8 cellular contexts compared by ENCODE assay signal in the genomic region with DNA sequence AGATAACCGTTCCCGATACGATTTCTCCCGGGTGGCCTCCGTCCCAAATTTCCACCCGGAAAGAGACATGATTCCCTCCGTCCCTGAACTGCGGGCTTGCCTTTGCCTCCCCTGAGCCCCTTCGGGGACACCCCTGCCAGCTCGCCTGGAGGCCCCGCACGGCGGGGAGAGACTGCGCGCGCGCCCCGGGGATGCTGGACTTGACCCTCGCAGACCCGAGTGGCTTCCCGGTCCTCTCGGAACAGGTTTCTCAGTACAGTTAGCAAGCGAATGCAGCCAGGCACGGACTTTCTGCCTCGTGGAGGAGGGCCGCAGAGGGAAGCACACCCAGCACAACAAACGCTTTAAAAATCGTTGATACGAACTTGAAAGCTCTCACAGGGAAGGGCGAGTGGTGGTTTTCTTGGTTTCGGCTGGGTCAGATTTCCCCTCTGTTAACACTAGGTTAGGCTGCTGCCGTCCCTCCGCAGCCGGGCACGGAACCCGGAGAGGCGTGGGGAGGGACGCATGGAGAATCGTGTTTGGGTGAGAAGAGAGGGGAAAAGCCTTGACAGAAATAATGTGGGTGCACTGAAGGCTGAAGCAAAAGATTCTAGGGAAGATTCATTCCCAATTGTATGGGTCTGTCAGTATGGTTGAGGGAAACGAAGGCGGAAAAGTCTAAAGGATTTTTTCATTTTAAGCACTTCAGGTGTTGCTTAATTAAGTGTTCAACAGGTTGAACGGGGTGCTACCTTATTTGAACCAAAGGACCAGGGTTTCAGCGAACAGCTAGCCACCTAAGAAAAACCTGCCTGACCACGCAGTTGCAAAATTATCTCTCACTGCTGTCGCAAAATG. TPM values are rescaled to one million over a fixed set of nuclear protein-coding genes. Genes with fewer than 3 reads are reported as not detected.
DNase-seq lines count a peak whose midpoint lies in the region; ATAC-seq and TF ChIP-seq lines count a peak whose summit lies in the region.

No MANE protein-coding gene starts in this region.

- CTCF ChIA-PET in PC-9 (lab: Charles Lee) (interaction anchor here (0.7 to 1.4 kb wide), 2 partner anchors 40 to 94 kb away, joined by 3 to 4 read pairs; no protein-coding TSS in a partner anchor), mammary epithelial cell (lab: Charles Lee; ENCODE audit: low non-redundant PET) (interaction anchor here (0.7 kb wide), 1 partner anchor 133 kb away, joined by 4 read pairs; no protein-coding TSS in a partner anchor)

- in situ Hi-C loops in mammary epithelial cell (cut with MboI; ENCODE audit: low sequenced_read_pairs in 2 of 2): no loop called here

- BruUV-seq in PC-9 (replicated peaks; lab: Mats Ljungman, UMichigan): TSS peak; percentile 35
- BruUV-seq in mammary epithelial cell (replicated peaks; lab: Mats Ljungman, UMichigan): no TSS peak

- intact Hi-C loops in PC-9 (cut with micrococcal nuclease; ENCODE audit: unreplicated experiment) (loop anchor here (1.0 to 10.0 kb wide), 4 partner anchors 76 to 258 kb away; a partner anchor contains a TSS), mammary epithelial cell (cut with micrococcal nuclease) (loop anchor here (1.0 to 10.0 kb wide), 6 partner anchors 99 to 659 kb away; a partner anchor contains a TSS), right lobe of liver (cut with DNase I) (no loop called here)

- H3F3A ChIP-seq in PC-9 (ENCODE audit: insufficient read depth, low read depth): peaks cover 17% of the 10 kb centered on the region

- dilution Hi-C loops in mammary epithelial cell (cut with HindIII; ENCODE audit: low sequenced_read_pairs): no loop called here

- H3K36me3 ChIP-seq in H7 (replicated peaks; ENCODE audit: control insufficient read depth, insufficient read depth, low read length) (no peaks in the 10 kb centered on the region), PC-9 (ENCODE audit: low read depth) (no peaks in the 10 kb centered on the region), mammary epithelial cell (ENCODE audit: insufficient read depth, low read length) (no peaks in the 10 kb centered on the region), right lobe of liver (no peaks in the 10 kb centered on the region), suprapubic skin (no peaks in the 10 kb centered on the region)

- H3K9me2 ChIP-seq in PC-9 (ENCODE audit: insufficient read depth): no peaks in the 10 kb centered on the region

- no peaks in the 10 kb centered on the region for H3K79me2 ChIP-seq in PC-9 (ENCODE audit: low read depth)
- no peaks in the 10 kb centered on the region for H3K79me2 ChIP-seq in mammary epithelial cell (ENCODE audit: insufficient read depth, low read length)

- H2AFZ ChIP-seq in PC-9: peak overlapping the region; percentile 88
- H2AFZ ChIP-seq in mammary epithelial cell (ENCODE audit: low read depth, low read length): peak overlapping the region; percentile 96

- TF ChIP-seq EP300 in suprapubic skin (IDR thresholded peaks at IDR 0.05): no peak

- ATAC-seq in right lobe of liver (peak; percentile 17 to 47 (median 28)), HG02623 (IDR thresholded peaks at IDR 0.05; ENCODE audit: unreplicated experiment) (no peak)

- H3K4me1 ChIP-seq in PC-9 (replicated peaks; ENCODE audit: insufficient read depth) (peaks cover 11% of the 10 kb centered on the region; the same call in 1 of the 2 replicates), mammary epithelial cell (ENCODE audit: insufficient read depth, low read length) (peaks cover 14% of the 10 kb centered on the region), right lobe of liver (peaks cover 0 to 8% (median 3%) of the 10 kb centered on the region in 4 donors), suprapubic skin (peaks cover 31% of the 10 kb centered on the region)

- H4K20me1 ChIP-seq in PC-9 (ENCODE audit: insufficient read depth) (no peaks in the 10 kb centered on the region), mammary epithelial cell (ENCODE audit: insufficient read depth, low read length) (no peaks in the 10 kb centered on the region)

- no peaks in the 10 kb centered on the region for H3K9me3 ChIP-seq in PC-9 (ENCODE audit: insufficient read depth, low read depth)
- no peaks in the 10 kb centered on the region for H3K9me3 ChIP-seq in mammary epithelial cell (replicated peaks; ENCODE audit: insufficient read depth, low read length)
- no peaks in the 10 kb centered on the region for H3K9me3 ChIP-seq in right lobe of liver
- H3K9me3 ChIP-seq in suprapubic skin: no peaks in the 10 kb centered on the region

- peak overlapping the region; percentile 5 for H3K9ac ChIP-seq in mammary epithelial cell (ENCODE audit: insufficient read depth, low read length)

- WGBS in mammary epithelial cell (ENCODE audit: low coverage, missing lambda C conversion rate): 12% methylated on average over 35 of the region's 45 CpGs
- 9% methylated on average over 28 of the region's 45 CpGs for WGBS in right lobe of liver (ENCODE audit: insufficient coverage, low coverage, low lambda C conversion rate, missing lambda C conversion rate)
- whole genome bisulfite sequencing in suprapubic skin: 7% methylated on average over 20 of the region's 45 CpGs

- H3K27me3 ChIP-seq in H7 (ENCODE audit: control insufficient read depth, insufficient read depth, low read length) (peaks cover 24% of the 10 kb centered on the region), PC-9 (ENCODE audit: insufficient read depth, low read depth) (no peaks in the 10 kb centered on the region), mammary epithelial cell (ENCODE audit: insufficient read depth, low read length) (peaks cover 3% of the 10 kb centered on the region), right lobe of liver (peaks cover 0 to 14% of the 10 kb centered on the region in 2 donors), suprapubic skin (peaks cover 57% of the 10 kb centered on the region)

- TF ChIP-seq POLR2A in right lobe of liver (IDR thresholded peaks at IDR 0.05) (no peak), suprapubic skin (IDR thresholded peaks at IDR 0.05) (no peak)

- TF ChIP-seq CTCF in PC-9 (conservative IDR thresholded peaks at IDR 0.05): no peak
- no peak for TF ChIP-seq CTCF in mammary epithelial cell (conservative IDR thresholded peaks at IDR 0.05 in 1 of 2, IDR thresholded peaks at IDR 0.05 in 1 of 2; ENCODE audit: extremely low read depth in 1 of 2, insufficient read depth in 1 of 2, low read depth in 1 of 2, low read length in 2 of 2)
- no peak for TF ChIP-seq CTCF in right lobe of liver (IDR thresholded peaks at IDR 0.05)
- TF ChIP-seq CTCF in suprapubic skin (IDR thresholded peaks at IDR 0.05): no peak

- H3K4me3 ChIP-seq in H7 (ENCODE audit: insufficient read depth, low read depth, low read length) (peak overlapping the region; percentile 63), PC-9 (peak overlapping the region; percentile 71), mammary epithelial cell (replicated peaks in 1 of 3; ENCODE audit: insufficient read depth in 1 of 3, low read depth in 2 of 3, low read length in 3 of 3) (peak overlapping the region; percentile 54 to 71 (median 64)), right lobe of liver (peak overlapping the region; percentile 36 to 55 (median 50)), suprapubic skin (peak overlapping the region; percentile 65)

- POLR2A ChIA-PET in PC-9 (lab: Charles Lee; ENCODE audit: unreplicated experiment): interaction anchor here (0.6 kb wide), 1 partner anchor 94 kb away, joined by 4 read pairs; no protein-coding TSS in a partner anchor

- H3K27ac ChIP-seq in PC-9 (no peak overlapping the region), mammary epithelial cell (ENCODE audit: insufficient read depth, low read depth, low read length) (no peak overlapping the region), right lobe of liver (no peak overlapping the region), suprapubic skin (no peak overlapping the region)

- H3K4me2 ChIP-seq in PC-9 (peak overlapping the region; percentile 88), mammary epithelial cell (ENCODE audit: insufficient read depth, low read depth, low read length) (peak overlapping the region; percentile 99)

- peak; percentile 17 for DNase-seq in DMS79 (lab: John Stamatoyannopoulos, UW)
- DNase-seq in H7: peak; percentile 54
- peak in 1 of 2 experiments; percentile 75 for DNase-seq in PC-9
- peak; percentile 17 for DNase-seq in mammary epithelial cell
- DNase-seq in right lobe of liver: peak in 1 of 3 donors; percentile 29
- DNase-seq in suprapubic skin (ENCODE audit: low spot score in 2 of 2): no peak
- no peak for DNase-seq in HPDE6-E6E7 (ENCODE audit: extremely low spot score)

RNA-seq across cellular contexts. Expression of a gene that starts 0.9 kb away (rescaled TPM):
- 1.2 and 2.8 TPM in 2 replicates for total RNA-seq in H7 (2014; rRNA removed; shearing (Covaris generic))
- 6.3 and 6.7 TPM in 2 replicates for total RNA-seq in PC-9 (2021)
- total RNA-seq in mammary epithelial cell: 1 to 10 TPM in 1 of 2 donors, under 1 TPM in 1; 0.50 to 6.1 TPM
- polyA plus RNA-seq in mammary epithelial cell: 2.3 TPM
- 0.72 TPM for polyA minus RNA-seq in mammary epithelial cell
- 1 to 10 TPM in 3 of 6 experiments, under 1 TPM in 3; 0.27 to 2.1 (median 0.81) TPM for total RNA-seq in right lobe of liver
- total RNA-seq in suprapubic skin: 10 to 100 TPM in 1 of 4 donors, 1 to 10 TPM in 3; 4.8 to 15.4 (median 5.9) TPM

Comparison
In these comparisons a context has a peak if more than half of its experiments do, and no peak if none do; other contexts are left out.
1. DNase-seq: peak in DMS79 (single experiment), H7 (single experiment) and mammary epithelial cell (single experiment); none in suprapubic skin (0 of 2) and HPDE6-E6E7 (single experiment).
2. intact Hi-C loops: an anchor here in PC-9 (1.0 to 10.0 kb wide) and mammary epithelial cell (1.0 to 10.0 kb wide); none called in right lobe of liver.
3. Peak in every context shown above with its lines, with median percentiles within 50 percentile points of each other: H3K4me3 ChIP-seq.